8 cellular contexts compared by ENCODE assay signal in genomic region chr2:174764281-174765063, GRCh38.
DNase-seq lines count a peak whose midpoint lies in the region; ATAC-seq lines count a peak whose summit lies in the region.

Gene CHRNA1, minus strand, starts transcription at chr2:174764472. Its CDS starts 78 bp downstream, at chr2:174764394.

- DNase-seq in DMS53 (lab: John Stamatoyannopoulos, UW), result peak; percentile 84
- peak; percentile 93 for DNase-seq in NCI-H82 (lab: John Stamatoyannopoulos, UW)
- DNase-seq in iris pigment epithelial cell (ENCODE audit: low read depth), result peak; percentile 79
- DNase-seq in stimulated activated naive CD4-positive, alpha-beta T cell treated with Interleukin-2 at 50 U/mL for 16 hours (lab: John Stamatoyannopoulos, UW), result no peak
- DNase-seq in stimulated activated CD4-positive, alpha-beta T cell treated with anti-CD3 and anti-CD28 coated beads, Interleukin-2, amount 100 ng/mL, for 48 hours, result no peak
- no peak for DNase-seq in stimulated activated CD4-positive, alpha-beta T cell treated with anti-CD3 and anti-CD28 coated beads, Interleukin-12 subunit alpha, Interleukin-12 subunit beta, amount 100 ng/mL, for 4 hours

- ATAC-seq in HG02943 (IDR thresholded peaks at IDR 0.05; ENCODE audit: low read depth, unreplicated experiment) (peak; percentile 51), HG02970 (IDR thresholded peaks at IDR 0.05; ENCODE audit: low FRiP score, unreplicated experiment) (no peak)

Comparison
In these comparisons a context has a peak if more than half of its experiments do, and no peak if none do; other contexts are left out.
1. DNase-seq: peak in DMS53 (single experiment), NCI-H82 (single experiment) and iris pigment epithelial cell (single experiment); none in stimulated activated naive CD4-positive, alpha-beta T cell treated with Interleukin-2 at 50 U/mL for 16 hours (single experiment), stimulated activated CD4-positive, alpha-beta T cell treated with anti-CD3 and anti-CD28 coated beads, Interleukin-2, amount 100 ng/mL, for 48 hours (0 of 2) and stimulated activated CD4-positive, alpha-beta T cell treated with anti-CD3 and anti-CD28 coated beads, Interleukin-12 subunit alpha, Interleukin-12 subunit beta, amount 100 ng/mL, for 4 hours (single experiment).